ENCODE assay signal across 8 cellular contexts in genomic region chr22:19853058-19853878, GRCh38. TPM values are rescaled to one million over a fixed set of nuclear protein-coding genes. Genes with fewer than 3 reads are reported as not detected.
A peak's percentile ranks its signal among the peaks of the same experiment; 100 is the strongest.
DNase-seq lines count a peak whose midpoint lies in the region; ATAC-seq and TF ChIP-seq lines count a peak whose summit lies in the region.

No MANE protein-coding gene starts in this region.

- TF ChIP-seq CTCF in MM.1S (IDR thresholded peaks at IDR 0.05; ENCODE audit: low read length), result no peak
- TF ChIP-seq CTCF in endodermal cell (conservative IDR thresholded peaks at IDR 0.05), result no peak

- no peaks in the 10 kb centered on the region for H3K27me3 ChIP-seq in CD4-positive, CD25-positive, alpha-beta regulatory T cell (ENCODE audit: control insufficient read depth, insufficient read depth, low read length)
- no peaks in the 10 kb centered on the region for H3K27me3 ChIP-seq in MM.1S (replicated peaks; ENCODE audit: insufficient read depth, low read length)
- H3K27me3 ChIP-seq in endodermal cell (ENCODE audit: control insufficient read depth, insufficient read depth, low read length, poor library complexity, severe bottlenecking), result no peaks in the 10 kb centered on the region
- H3K27me3 ChIP-seq in neuron (ENCODE audit: insufficient read depth, low read length), result no peaks in the 10 kb centered on the region

- H4K20me1 ChIP-seq in MM.1S (ENCODE audit: insufficient read depth, low read length), result no peaks in the 10 kb centered on the region

- no peaks in the 10 kb centered on the region for H3K9me2 ChIP-seq in MM.1S (replicated peaks; ENCODE audit: insufficient read depth, low read length)

- H3K4me3 Mint-ChIP-seq in CD4-positive, CD25-positive, alpha-beta regulatory T cell, result peak overlapping the region; percentile 93 to 99 (median 97)
- H3K4me3 Mint-ChIP-seq in endodermal cell, result peak overlapping the region; percentile 96

- H3K4me3 ChIP-seq in CD4-positive, CD25-positive, alpha-beta regulatory T cell (ENCODE audit: low read depth, low read length), result peak overlapping the region; percentile 74
- H3K4me3 ChIP-seq in MM.1S (ENCODE audit: low read length) (peak overlapping the region; percentile 84), endodermal cell (ENCODE audit: low read length) (peak overlapping the region; percentile 95), neuron (ENCODE audit: low read length) (peak overlapping the region; percentile 90)

- peaks cover 14 to 66% (median 41%) of the 10 kb centered on the region in 4 donors for H3K4me1 Mint-ChIP-seq in CD4-positive, CD25-positive, alpha-beta regulatory T cell
- H3K4me1 Mint-ChIP-seq in endodermal cell, result peaks cover 38% of the 10 kb centered on the region

- peak overlapping the region; percentile 33 for H3K27ac ChIP-seq in CD4-positive, CD25-positive, alpha-beta regulatory T cell (ENCODE audit: insufficient read depth, low read length, poor library complexity, severe bottlenecking)
- H3K27ac ChIP-seq in MM.1S (ENCODE audit: low read length), result peak overlapping the region; percentile 38; the same call in 1 of the 2 replicates
- H3K27ac ChIP-seq in endodermal cell (ENCODE audit: low read depth, low read length), result no peak overlapping the region

- no peak overlapping the region for H2AFZ ChIP-seq in MM.1S (ENCODE audit: low read length)
- no peak overlapping the region for H2AFZ ChIP-seq in neuron (ENCODE audit: low read depth, low read length)

- no peaks in the 10 kb centered on the region for H3K9me3 ChIP-seq in CD4-positive, CD25-positive, alpha-beta regulatory T cell (ENCODE audit: control insufficient read depth in 2 of 2, low read length in 2 of 2)
- H3K9me3 ChIP-seq in MM.1S (replicated peaks; ENCODE audit: insufficient read depth, low read length) (no peaks in the 10 kb centered on the region), endodermal cell (ENCODE audit: control insufficient read depth, low read length) (no peaks in the 10 kb centered on the region), neuron (ENCODE audit: low read length) (peaks cover 2% of the 10 kb centered on the region)

- H3K36me3 ChIP-seq in CD4-positive, CD25-positive, alpha-beta regulatory T cell (ENCODE audit: control insufficient read depth, insufficient read depth, low read length), result peaks cover 14% of the 10 kb centered on the region
- H3K36me3 ChIP-seq in MM.1S (replicated peaks; ENCODE audit: insufficient read depth, low read length) (no peaks in the 10 kb centered on the region), endodermal cell (ENCODE audit: control insufficient read depth, insufficient read depth, low read length) (peaks cover 23% of the 10 kb centered on the region), neuron (ENCODE audit: insufficient read depth, low read length) (peaks cover 28% of the 10 kb centered on the region)

- H3K36me3 Mint-ChIP-seq in CD4-positive, CD25-positive, alpha-beta regulatory T cell, result peaks cover 4% of the 10 kb centered on the region
- peaks cover 22% of the 10 kb centered on the region for H3K36me3 Mint-ChIP-seq in endodermal cell (ENCODE audit: low read depth)

- H3F3A ChIP-seq in MM.1S (ENCODE audit: insufficient read depth, low read length), result peaks cover 18% of the 10 kb centered on the region; the same call in 1 of the 2 replicates

- intact Hi-C loops in left colon (cut with DNase I, micrococcal nuclease), result no loop called here

- peak overlapping the region; percentile 50 to 97 (median 95) for H3K27ac Mint-ChIP-seq in CD4-positive, CD25-positive, alpha-beta regulatory T cell
- peak overlapping the region; percentile 93 for H3K27ac Mint-ChIP-seq in endodermal cell

- H3K4me1 ChIP-seq in CD4-positive, CD25-positive, alpha-beta regulatory T cell (ENCODE audit: control insufficient read depth, insufficient read depth, low read length, poor library complexity, severe bottlenecking), result peaks cover 50% of the 10 kb centered on the region
- H3K4me1 ChIP-seq in MM.1S (ENCODE audit: low read length) (peaks cover 47% of the 10 kb centered on the region), endodermal cell (ENCODE audit: control insufficient read depth, insufficient read depth, low read length) (peaks cover 5% of the 10 kb centered on the region), neuron (ENCODE audit: insufficient read depth, low read length) (peaks cover 27% of the 10 kb centered on the region)

- peak overlapping the region; percentile 95 for H3K9ac ChIP-seq in MM.1S (ENCODE audit: low read length)
- peak overlapping the region; percentile 85 for H3K9ac ChIP-seq in endodermal cell (ENCODE audit: extremely low read depth, low read length, poor library complexity, severe bottlenecking)

- H3K79me2 ChIP-seq in MM.1S (ENCODE audit: low read length), result peaks cover 65% of the 10 kb centered on the region

- DNase-seq in CD4-positive, CD25-positive, alpha-beta regulatory T cell, result no peak
- DNase-seq in MM.1S (no peak), endodermal cell (no peak), left colon (no peak), NCI-H446 (lab: John Stamatoyannopoulos, UW) (no peak), NCI-H524 treated with DMSO at 0.1 percent for 48 hours (lab: John Stamatoyannopoulos, UW) (no peak)

- H3K27me3 Mint-ChIP-seq in CD4-positive, CD25-positive, alpha-beta regulatory T cell, result no peaks in the 10 kb centered on the region
- H3K27me3 Mint-ChIP-seq in endodermal cell (ENCODE audit: insufficient read depth), result no peaks in the 10 kb centered on the region

- 68 to 70% methylated on average over 4 to 11 of the region's 11 CpGs for WGBS in endodermal cell (ENCODE audit: insufficient coverage in 1 of 2, insufficient read length in 1 of 2), 2 experiments

- ATAC-seq in CD4-positive, CD25-positive, alpha-beta regulatory T cell (ENCODE audit: low read depth in 2 of 2), result no peak
- ATAC-seq in left colon (no peak), HG02678 (IDR thresholded peaks at IDR 0.05; ENCODE audit: unreplicated experiment) (no peak)

- peak overlapping the region; percentile 96 for H3K4me2 ChIP-seq in MM.1S (ENCODE audit: low read depth, low read length)

- peaks cover 0 to 1% (median 0%) of the 10 kb centered on the region in 7 donors for H3K9me3 Mint-ChIP-seq in CD4-positive, CD25-positive, alpha-beta regulatory T cell
- no peaks in the 10 kb centered on the region for H3K9me3 Mint-ChIP-seq in endodermal cell

RNA-seq across cellular contexts. Expression of gene GNB1L, which starts 1.4 kb away (rescaled TPM):
- 8.2 TPM for total RNA-seq in CD4-positive, CD25-positive, alpha-beta regulatory T cell
- polyA plus RNA-seq in CD4-positive, CD25-positive, alpha-beta regulatory T cell, result 10 to 100 TPM; 13.3 to 29.8 (median 19.7) TPM
- 10 to 100 TPM in 1 of 2 donors, 1 to 10 TPM in 1; 9.5 to 12.2 TPM for total RNA-seq in endodermal cell
- polyA plus RNA-seq in endodermal cell (2013, experiment 1 of 2), result 10.1 TPM
- polyA plus RNA-seq in endodermal cell (2013, experiment 2 of 2), result 7.7 TPM
- 1 to 10 TPM; 3.3 to 4.6 TPM for total RNA-seq in left colon

RNA-seq across cellular contexts. Expression of gene RTL10, which starts 1.4 kb away (rescaled TPM):
- total RNA-seq in CD4-positive, CD25-positive, alpha-beta regulatory T cell, result 18.8 TPM
- polyA plus RNA-seq in CD4-positive, CD25-positive, alpha-beta regulatory T cell, result 10 to 100 TPM in 2 of 4 donors, 1 to 10 TPM in 2; 7.5 to 12.6 (median 10.9) TPM
- total RNA-seq in endodermal cell, result 10 to 100 TPM; 20.6 to 22.2 TPM
- 12.4 TPM for polyA plus RNA-seq in endodermal cell (2013, experiment 1 of 2)
- polyA plus RNA-seq in endodermal cell (2013, experiment 2 of 2), result 12.1 TPM
- 1 to 10 TPM; 8.2 to 9.0 TPM for total RNA-seq in left colon
